Comparison of ENCODE assay signal across 10 cellular contexts in the genomic region with DNA sequence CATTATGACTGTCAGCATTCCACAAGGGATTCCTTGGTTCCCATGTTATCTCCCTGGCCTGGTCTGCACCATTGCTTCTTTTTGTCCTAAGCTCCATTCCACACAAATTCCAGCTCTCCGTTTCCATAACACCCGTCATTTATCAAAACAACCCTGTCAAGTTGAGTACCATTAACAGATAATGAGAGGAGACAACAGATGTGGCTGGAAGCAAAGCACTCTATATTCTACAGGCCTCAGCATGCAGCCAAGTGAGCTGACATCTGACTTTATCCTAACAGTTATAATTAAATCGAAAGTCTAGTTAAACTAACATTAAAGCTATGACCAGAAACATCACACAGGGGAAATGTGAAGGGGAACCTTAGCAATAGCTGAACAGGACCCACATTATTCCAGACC.
DNase-seq lines count a peak whose midpoint lies in the region; ATAC-seq and TF ChIP-seq lines count a peak whose summit lies in the region.
"Had no signal": no experiment of that assay in that cellular context is flagged by ENCODE, and none has a peak within 500 bp of the region (broad histone marks: within the 10 kb centered on the region; RNA-seq: fewer than 3 reads in every experiment).

No MANE protein-coding gene starts in this region.

- DNase-seq in COR-L47 (lab: John Stamatoyannopoulos, UW) (peak; percentile 89), NCI-H1436 (lab: John Stamatoyannopoulos, UW) (peak; percentile 76), SHP77 treated with DMSO at 0.1 percent for 48 hours (lab: John Stamatoyannopoulos, UW) (peak; percentile 93), kidney tubule cell (ENCODE audit: low spot score) (peak; percentile 25), C1 segment of cervical spinal cord (lab: John Stamatoyannopoulos, UW) (no peak), tibial artery (no peak)
- no peak for DNase-seq in activated naive CD4-positive, alpha-beta T cell treated with Interleukin-2 at 50 U/mL for 16 hours

- intact Hi-C loops in tibial artery (cut with DNase I; ENCODE audit: low total_unique reads): loop anchor here (10.0 kb wide), 1 partner anchor 282 kb away; no protein-coding TSS in a partner anchor

- no peak for ATAC-seq in HG03439 (IDR thresholded peaks at IDR 0.05; ENCODE audit: unreplicated experiment)

- no peak for TF ChIP-seq CTCF in tibial artery (IDR thresholded peaks at IDR 0.05)

- H3K27me3 ChIP-seq in tibial artery: no peaks in the 10 kb centered on the region

- peaks cover 0 to 32% (median 14%) of the 10 kb centered on the region in 4 donors for H3K4me1 ChIP-seq in tibial artery

- no peaks in the 10 kb centered on the region for H3K36me3 ChIP-seq in tibial artery
- H3K36me3 ChIP-seq: thoracic aorta had no signal

- no peak overlapping the region for H3K4me3 ChIP-seq in tibial artery
- H3K4me3 ChIP-seq: thoracic aorta had no signal

- no peak overlapping the region for H3K27ac ChIP-seq in tibial artery
- H3K27ac ChIP-seq: C4-2B, thoracic aorta had no signal

- H3K9me3 ChIP-seq in tibial artery: no peaks in the 10 kb centered on the region
- H3K9me3 ChIP-seq: thoracic aorta had no signal

Comparison
In these comparisons a context has a peak if more than half of its experiments do, and no peak if none do; other contexts are left out.
1. DNase-seq: peak in COR-L47 (single experiment), NCI-H1436 (single experiment), SHP77 treated with DMSO at 0.1 percent for 48 hours (single experiment) and kidney tubule cell (single experiment); none in C1 segment of cervical spinal cord (0 of 14), activated naive CD4-positive, alpha-beta T cell treated with Interleukin-2 at 50 U/mL for 16 hours (single experiment) and tibial artery (0 of 2).